ENCODE assay signal across 8 cellular contexts in the genomic region with DNA sequence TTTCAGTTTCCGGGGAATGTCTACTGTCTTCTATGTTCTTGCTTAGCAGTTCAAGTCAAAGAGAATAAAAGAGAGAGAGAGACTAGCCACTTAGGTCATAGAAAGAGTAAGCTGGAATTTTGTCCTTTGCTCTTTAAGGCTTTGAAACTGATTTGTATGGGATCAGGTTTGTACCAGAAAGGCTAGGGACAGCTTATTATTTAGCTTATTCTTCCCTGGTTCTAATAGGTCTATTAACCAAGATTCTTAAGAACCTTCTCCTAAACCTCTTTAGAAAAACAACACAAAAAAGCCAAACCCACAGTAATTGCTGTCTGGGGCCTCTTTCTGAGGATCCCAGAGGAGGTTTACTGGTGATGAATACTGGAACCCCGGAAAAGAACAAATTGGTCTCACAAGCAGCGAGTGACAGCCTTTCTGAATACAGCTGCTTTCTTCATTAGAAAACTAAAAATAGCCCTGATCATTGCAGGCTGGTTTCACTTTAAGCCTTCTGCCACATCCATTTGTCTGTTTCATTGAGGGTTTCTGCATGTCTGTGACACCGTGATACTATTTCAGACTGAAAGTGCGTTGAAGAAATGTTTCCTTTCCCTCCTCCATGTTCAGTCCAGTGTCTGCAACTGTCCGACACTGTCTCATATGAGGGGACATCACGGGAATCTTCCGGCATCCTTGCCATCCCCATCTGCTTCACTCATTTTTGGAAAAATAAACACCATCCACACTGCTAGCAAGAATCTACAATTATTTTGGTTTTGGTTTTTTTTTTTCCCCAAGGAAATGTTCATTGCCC.
DNase-seq lines count a peak whose midpoint lies in the region; ATAC-seq and TF ChIP-seq lines count a peak whose summit lies in the region.

No MANE protein-coding gene starts in this region.

- ATAC-seq in GM21367 (IDR thresholded peaks at IDR 0.05; ENCODE audit: unreplicated experiment) (peak; percentile 76), HG03558 (IDR thresholded peaks at IDR 0.05; ENCODE audit: extremely low read depth, unreplicated experiment) (peak; percentile 61)
- ATAC-seq in stimulated activated naive CD8-positive, alpha-beta T cell treated with anti-CD3 and anti-CD28 coated beads, Interleukin-15, amount 100 ng/mL, for 72 hours = peak; percentile 55

- peaks cover 14% of the 10 kb centered on the region for H3K27me3 Mint-ChIP-seq in stimulated activated naive CD8-positive, alpha-beta T cell treated with anti-CD3 and anti-CD28 coated beads, Interleukin-15, amount 100 ng/mL, for 72 hours

- WGBS in esophagus muscularis mucosa = 33% methylated on average over 8 of the region's 8 CpGs

- no peaks in the 10 kb centered on the region for H3K27me3 ChIP-seq in GM06990 (replicated peaks; ENCODE audit: control insufficient read depth, insufficient read depth, low read length)
- H3K27me3 ChIP-seq in esophagus muscularis mucosa = no peaks in the 10 kb centered on the region

- peaks cover 36% of the 10 kb centered on the region for H3K4me1 Mint-ChIP-seq in stimulated activated naive CD8-positive, alpha-beta T cell treated with anti-CD3 and anti-CD28 coated beads, Interleukin-15, amount 100 ng/mL, for 72 hours

- TF ChIP-seq CTCF in GM06990 (IDR thresholded peaks at IDR 0.05; ENCODE audit: insufficient read depth, low read length, poor library complexity, severe bottlenecking) (no peak), esophagus muscularis mucosa (IDR thresholded peaks at IDR 0.05) (no peak)

- TF ChIP-seq POLR2A in esophagus muscularis mucosa (IDR thresholded peaks at IDR 0.05; ENCODE audit: low read depth) = no peak

- no peaks in the 10 kb centered on the region for H3K9me3 Mint-ChIP-seq in stimulated activated naive CD8-positive, alpha-beta T cell treated with anti-CD3 and anti-CD28 coated beads, Interleukin-15, amount 100 ng/mL, for 72 hours

- no peak overlapping the region for H3K27ac Mint-ChIP-seq in stimulated activated naive CD8-positive, alpha-beta T cell treated with anti-CD3 and anti-CD28 coated beads, Interleukin-15, amount 100 ng/mL, for 72 hours

- H3K4me3 ChIP-seq in GM06990 (replicated peaks; ENCODE audit: low read depth, low read length) = peak overlapping the region; percentile 38
- peak overlapping the region; percentile 26 to 43 (median 35) for H3K4me3 ChIP-seq in esophagus muscularis mucosa

- peak overlapping the region; percentile 48 to 62 for H3K4me3 Mint-ChIP-seq in stimulated activated naive CD8-positive, alpha-beta T cell treated with anti-CD3 and anti-CD28 coated beads, Interleukin-15, amount 100 ng/mL, for 72 hours

- H3K9me3 ChIP-seq in esophagus muscularis mucosa = no peaks in the 10 kb centered on the region

- peak overlapping the region; percentile 13 to 55 (median 30) for H3K27ac ChIP-seq in esophagus muscularis mucosa (replicated peaks in 1 of 4)

- TF ChIP-seq EP300 in esophagus muscularis mucosa (IDR thresholded peaks at IDR 0.05) = no peak

- peak; percentile 66 for DNase-seq in GM06990 (ENCODE audit: extremely low read depth, insufficient read length)
- no peak for DNase-seq in esophagus muscularis mucosa (ENCODE audit: extremely low spot score)
- no peak for DNase-seq in stimulated activated naive CD8-positive, alpha-beta T cell treated with anti-CD3 and anti-CD28 coated beads, Interleukin-15, amount 100 ng/mL, for 72 hours
- DNase-seq in kidney glomerular epithelial cell (lab: John Stamatoyannopoulos, UW) = no peak
- no peak for DNase-seq in amniotic stem cell (lab: John Stamatoyannopoulos, UW)
- DNase-seq in stimulated activated CD8-positive, alpha-beta memory T cell treated with anti-CD3 and anti-CD28 coated beads, Interleukin-4, amount 100 ng/mL, for 48 hours = no peak

- peaks cover 10 to 16% (median 14%) of the 10 kb centered on the region in 4 donors for H3K4me1 ChIP-seq in esophagus muscularis mucosa

- H3K36me3 ChIP-seq in GM06990 (ENCODE audit: control insufficient read depth, insufficient read depth, low read length) = no peaks in the 10 kb centered on the region
- no peaks in the 10 kb centered on the region for H3K36me3 ChIP-seq in esophagus muscularis mucosa

- intact Hi-C loops in esophagus muscularis mucosa (cut with DNase I) = no loop called here
